In the genomic region with DNA sequence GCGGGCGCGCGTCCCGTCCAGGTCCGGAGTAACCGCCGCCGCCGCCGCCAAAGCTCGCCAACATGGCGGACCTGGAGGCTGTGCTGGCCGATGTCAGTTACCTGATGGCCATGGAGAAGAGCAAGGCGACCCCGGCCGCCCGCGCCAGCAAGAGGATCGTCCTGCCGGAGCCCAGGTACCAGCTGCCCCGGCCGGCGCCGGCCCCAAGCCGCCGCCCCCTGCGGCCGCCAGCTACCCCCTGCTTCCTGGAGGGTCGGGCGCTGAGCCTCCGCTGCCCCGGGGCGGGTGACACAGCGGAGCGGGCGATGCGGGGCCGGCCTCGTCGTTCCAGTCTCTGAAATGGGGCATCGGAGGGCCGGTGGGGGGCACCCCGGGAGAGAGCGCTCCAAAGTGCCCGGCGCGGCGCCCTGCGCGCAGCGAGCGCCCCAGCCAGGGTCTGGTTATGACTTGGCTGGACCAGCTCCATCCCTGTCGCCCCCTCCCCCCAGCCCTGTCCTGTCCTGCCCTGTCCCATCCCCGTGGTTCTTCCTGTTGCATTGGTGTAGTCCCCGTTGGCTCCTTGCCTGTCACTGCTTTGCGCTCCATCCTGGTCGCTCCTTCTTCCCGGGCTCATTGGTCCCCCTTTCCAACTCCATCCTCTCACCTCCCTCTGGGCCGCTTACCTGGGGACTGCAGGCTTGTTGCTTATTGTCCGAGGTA, we compare ENCODE assay signal across 8 cellular contexts. TPM values are rescaled to one million over a fixed set of nuclear protein-coding genes. Genes with fewer than 3 reads are reported as not detected.
A peak's percentile ranks its signal among the peaks of the same experiment; 100 is the strongest.
DNase-seq lines count a peak whose midpoint lies in the region; ATAC-seq and TF ChIP-seq lines count a peak whose summit lies in the region.

No MANE protein-coding gene starts in this region.

- H3K27ac ChIP-seq in gastroesophageal sphincter (peak overlapping the region in 3 of 4 donors; percentile 67 to 83 (median 73)), ovary (peak overlapping the region in 1 of 2 donors; percentile 10)

- peaks cover 0 to 29% (median 5%) of the 10 kb centered on the region in 3 donors for H3K4me1 ChIP-seq in gastroesophageal sphincter
- H3K4me1 ChIP-seq in ovary (ENCODE audit: insufficient read depth), result peaks cover 6% of the 10 kb centered on the region

- no peak for TF ChIP-seq CTCF in gastroesophageal sphincter (IDR thresholded peaks at IDR 0.05)
- TF ChIP-seq CTCF in ovary (IDR thresholded peaks at IDR 0.05), result no peak

- peaks cover 5% of the 10 kb centered on the region for H3K27me3 Mint-ChIP-seq in activated CD8-positive, alpha-beta memory T cell treated with anti-CD3 and anti-CD28 coated beads, Interleukin-2, amount 10 ng/mL, durations not matched to agents 7 days and 5 days

- H3K36me3 ChIP-seq in gastroesophageal sphincter, result no peaks in the 10 kb centered on the region
- H3K36me3 ChIP-seq in ovary, result no peaks in the 10 kb centered on the region

- H3K4me3 Mint-ChIP-seq in activated CD8-positive, alpha-beta memory T cell treated with anti-CD3 and anti-CD28 coated beads, Interleukin-2, amount 10 ng/mL, durations not matched to agents 7 days and 5 days, result peak overlapping the region; percentile 96

- H3K4me1 Mint-ChIP-seq in activated CD8-positive, alpha-beta memory T cell treated with anti-CD3 and anti-CD28 coated beads, Interleukin-2, amount 10 ng/mL, durations not matched to agents 7 days and 5 days, result peaks cover 51% of the 10 kb centered on the region

- TF ChIP-seq EP300 in gastroesophageal sphincter (IDR thresholded peaks at IDR 0.05), result no peak
- TF ChIP-seq EP300 in ovary (IDR thresholded peaks at IDR 0.05), result no peak

- TF ChIP-seq POLR2A in gastroesophageal sphincter (IDR thresholded peaks at IDR 0.05) (no peak), ovary (IDR thresholded peaks at IDR 0.05) (no peak)

- peak; percentile 43 for ATAC-seq in activated CD8-positive, alpha-beta memory T cell treated with anti-CD3 and anti-CD28 coated beads, Interleukin-2, amount 10 ng/mL, durations not matched to agents 7 days and 5 days
- ATAC-seq in gastroesophageal sphincter, result no peak
- ATAC-seq in GM18861 (IDR thresholded peaks at IDR 0.05; ENCODE audit: unreplicated experiment), result no peak

- DNase-seq in NCI-H82 (lab: John Stamatoyannopoulos, UW) (peak; percentile 58), NCI-H82 treated with DMSO at 0.1 percent for 48 hours (lab: John Stamatoyannopoulos, UW; ENCODE audit: unreplicated experiment) (no peak), HT-29 (ENCODE audit: low spot score) (peak; percentile 5), ovary (peak in 4 of 5 donors; percentile 24 to 68 (median 43)), CD1c-positive myeloid dendritic cell (ENCODE audit: extremely low spot score) (no peak)
- DNase-seq in activated CD8-positive, alpha-beta memory T cell treated with anti-CD3 and anti-CD28 coated beads, Interleukin-2, amount 10 ng/mL, durations not matched to agents 7 days and 5 days, result peak; percentile 48

- no peaks in the 10 kb centered on the region for H3K9me3 ChIP-seq in gastroesophageal sphincter
- H3K9me3 ChIP-seq in ovary, result no peaks in the 10 kb centered on the region

- intact Hi-C loops in ovary (cut with DNase I), result no loop called here

- WGBS in gastroesophageal sphincter (ENCODE audit: low coverage in 1 of 2), 2 donors, result 1 to 10% methylated on average over 2 to 13 of the region's 61 CpGs
- WGBS in ovary, 3 donors, result 0 to 1% (median 1%) methylated on average over 38 to 61 of the region's 61 CpGs

- H3K27me3 ChIP-seq in gastroesophageal sphincter (no peaks in the 10 kb centered on the region), ovary (no peaks in the 10 kb centered on the region)

- CTCF ChIA-PET in activated CD8-positive, alpha-beta memory T cell treated with anti-CD3 and anti-CD28 coated beads, Interleukin-2, amount 10 ng/mL, durations not matched to agents 7 days and 5 days (lab: Charles Lee), result interaction anchor here (0.8 to 3.4 kb wide), 4 partner anchors 18 to 207 kb away, joined by 3 to 18 read pairs (median 3); no protein-coding TSS in a partner anchor

- H3K4me3 ChIP-seq in gastroesophageal sphincter, result peak overlapping the region; percentile 76 to 83
- H3K4me3 ChIP-seq in ovary, result peak overlapping the region; percentile 81

- H3K36me3 Mint-ChIP-seq in activated CD8-positive, alpha-beta memory T cell treated with anti-CD3 and anti-CD28 coated beads, Interleukin-2, amount 10 ng/mL, durations not matched to agents 7 days and 5 days, result peaks cover 21% of the 10 kb centered on the region

- peak overlapping the region; percentile 90 for H3K27ac Mint-ChIP-seq in activated CD8-positive, alpha-beta memory T cell treated with anti-CD3 and anti-CD28 coated beads, Interleukin-2, amount 10 ng/mL, durations not matched to agents 7 days and 5 days

- no peaks in the 10 kb centered on the region for H3K9me3 Mint-ChIP-seq in activated CD8-positive, alpha-beta memory T cell treated with anti-CD3 and anti-CD28 coated beads, Interleukin-2, amount 10 ng/mL, durations not matched to agents 7 days and 5 days (ENCODE audit: low read depth)

RNA-seq across cellular contexts. Expression of a gene that starts 0.7 kb away (rescaled TPM):
- total RNA-seq in HT-29 (2014; rRNA removed; shearing (Covaris generic)), result 1.4 and 1.5 TPM in 2 replicates
- total RNA-seq in activated CD8-positive, alpha-beta memory T cell treated with anti-CD3 and anti-CD28 coated beads, Interleukin-2, amount 10 ng/mL, durations not matched to agents 7 days and 5 days, result 10 to 100 TPM; 34.1 to 43.3 TPM
- total RNA-seq in gastroesophageal sphincter (1 to 10 TPM; 3.9 to 7.8 (median 4.5) TPM), ovary (10 to 100 TPM in 4 of 7 donors, 1 to 10 TPM in 3; 3.6 to 14.8 (median 10.5) TPM)
- 1 to 10 TPM; 1.0 to 9.4 TPM for polyA plus RNA-seq in ovary

Comparison
In these comparisons a context has a peak if more than half of its experiments do, and no peak if none do; other contexts are left out.
1. DNase-seq: peak in NCI-H82 (single experiment), HT-29 (single experiment), activated CD8-positive, alpha-beta memory T cell treated with anti-CD3 and anti-CD28 coated beads, Interleukin-2, amount 10 ng/mL, durations not matched to agents 7 days and 5 days (single experiment) and ovary (4 of 5); none in NCI-H82 treated with DMSO at 0.1 percent for 48 hours (single experiment) and CD1c-positive myeloid dendritic cell (single experiment).